15 cellular contexts compared by ENCODE assay signal in the genomic region with DNA sequence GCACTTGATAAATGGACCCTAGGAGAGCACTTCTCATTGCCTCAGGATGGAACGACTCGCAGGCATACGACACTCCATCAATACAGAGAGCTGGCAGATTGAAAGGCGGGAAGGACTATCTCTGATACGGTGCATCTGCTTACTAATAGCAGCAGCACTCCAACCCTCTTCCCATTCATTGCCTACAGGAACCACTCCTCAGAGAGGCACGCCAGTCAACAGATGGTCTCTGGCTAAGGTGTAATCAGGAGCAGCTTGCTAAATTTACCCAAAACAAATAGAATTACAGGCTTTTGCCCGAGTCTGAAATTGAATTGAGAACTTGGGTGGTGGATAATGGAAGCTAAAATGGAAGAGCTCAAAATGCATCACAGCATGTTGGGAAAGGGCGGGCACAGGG.
DNase-seq lines count a peak whose midpoint lies in the region; ATAC-seq, FAIRE-seq and TF ChIP-seq lines count a peak whose summit lies in the region.
"Had no signal": no experiment of that assay in that cellular context is flagged by ENCODE, and none has a peak within 500 bp of the region (broad histone marks: within the 10 kb centered on the region; RNA-seq: fewer than 3 reads in every experiment).

No MANE protein-coding gene starts in this region.

- intact Hi-C loops in mucosa of descending colon (cut with DNase I, micrococcal nuclease): no loop called here
- intact Hi-C loops in uterus (cut with DNase I; ENCODE audit: low total_unique reads): no loop called here

- no peaks in the 10 kb centered on the region for H3K79me2 ChIP-seq in DND-41 (ENCODE audit: insufficient read depth, low read length)

- H3K4me3 ChIP-seq in DND-41 (ENCODE audit: low read depth in 1 of 2, low read length in 2 of 2): peak overlapping the region in 1 of 2 experiments; percentile 29; a peak in 2 of 4 replicates
- H3K4me3 ChIP-seq in mucosa of descending colon: no peak overlapping the region
- no peak overlapping the region for H3K4me3 ChIP-seq in uterus
- no peak overlapping the region for H3K4me3 ChIP-seq in tibial nerve
- H3K4me3 ChIP-seq: right atrium auricular region had no signal

- 85 to 87% methylated on average over 8 of the region's 8 CpGs for WGBS in tibial nerve, 2 donors

- DNase-seq in DND-41: no peak
- peak; percentile 62 to 86 for DNase-seq in NCI-H2081 (lab: John Stamatoyannopoulos, UW)
- peak; percentile 81 for DNase-seq in SHP77 treated with DMSO at 0.1 percent for 48 hours (lab: John Stamatoyannopoulos, UW)
- DNase-seq in mucosa of descending colon: no peak
- no peak for DNase-seq in uterus
- no peak for DNase-seq in NCI-H526 treated with DMSO at 0.1 percent for 48 hours (lab: John Stamatoyannopoulos, UW)
- DNase-seq in H54 (ENCODE audit: insufficient read length, low spot score): no peak
- no peak for DNase-seq in tibial nerve (ENCODE audit: low spot score in 2 of 2)
- DNase-seq: activated CD4-positive, alpha-beta T cell treated with anti-CD3 and anti-CD28 coated beads, Interleukin-2, amount 50 U/mL, for 48 hours; effector memory CD4-positive, alpha-beta T cell; GDM1; stimulated activated naive CD8-positive, alpha-beta T cell treated with anti-CD3 and anti-CD28 coated beads, Interleukin-15, amount 100 ng/mL, for 72 hours; T1000 had no signal

- H3K9ac ChIP-seq in DND-41 (ENCODE audit: low read depth, low read length): 0 out of 2 replicates have a peak overlapping the region, but pooled peaks have one; percentile 13

- H4K20me1 ChIP-seq in DND-41 (ENCODE audit: insufficient read depth, low read length): no peaks in the 10 kb centered on the region

- peaks cover 25% of the 10 kb centered on the region for H3K4me1 ChIP-seq in DND-41 (ENCODE audit: insufficient read depth, low read length)
- H3K4me1 ChIP-seq in mucosa of descending colon (ENCODE audit: low read depth): peaks cover 6% of the 10 kb centered on the region
- H3K4me1 ChIP-seq in uterus: no peaks in the 10 kb centered on the region
- H3K4me1 ChIP-seq in tibial nerve: no peaks in the 10 kb centered on the region
- H3K4me1 ChIP-seq: right atrium auricular region had no signal

- peak overlapping the region; percentile 56 for H3K4me2 ChIP-seq in DND-41 (ENCODE audit: insufficient read depth, low read length)

- no peaks in the 10 kb centered on the region for H3K27me3 ChIP-seq in DND-41 (ENCODE audit: insufficient read depth, low read length, poor library complexity)
- no peaks in the 10 kb centered on the region for H3K27me3 ChIP-seq in uterus
- H3K27me3 ChIP-seq in tibial nerve: no peaks in the 10 kb centered on the region
- H3K27me3 ChIP-seq: right atrium auricular region had no signal

- H3K9me3 ChIP-seq in DND-41 (ENCODE audit: insufficient read depth, low read length, severe bottlenecking) (no peaks in the 10 kb centered on the region), mucosa of descending colon (no peaks in the 10 kb centered on the region), uterus (no peaks in the 10 kb centered on the region), tibial nerve (no peaks in the 10 kb centered on the region)
- H3K9me3 ChIP-seq: right atrium auricular region had no signal

- H3K36me3 ChIP-seq in DND-41 (ENCODE audit: insufficient read depth, low read length) (no peaks in the 10 kb centered on the region), mucosa of descending colon (ENCODE audit: low read depth) (no peaks in the 10 kb centered on the region), uterus (no peaks in the 10 kb centered on the region), tibial nerve (no peaks in the 10 kb centered on the region)
- H3K36me3 ChIP-seq: right atrium auricular region had no signal

- no peak for FAIRE-seq in H54 (lab: Jason Lieb, UNC)
- FAIRE-seq: frontal cortex had no signal

- no peak; the same call in 2 of the 3 replicates for ATAC-seq in DND-41 (ENCODE audit: insufficient read depth, low read depth)
- ATAC-seq in mucosa of descending colon: peak; percentile 33
- ATAC-seq: stimulated activated naive CD8-positive, alpha-beta T cell treated with anti-CD3 and anti-CD28 coated beads, Interleukin-15, amount 100 ng/mL, for 72 hours had no signal

- H2AFZ ChIP-seq in DND-41 (ENCODE audit: low read depth, low read length): peak overlapping the region; percentile 76

- no peak for TF ChIP-seq EP300 in tibial nerve (IDR thresholded peaks at IDR 0.05)

- TF ChIP-seq POLR2A in uterus (IDR thresholded peaks at IDR 0.05) (no peak), H54 (IDR thresholded peaks at IDR 0.05; ENCODE audit: low read depth, low read length) (no peak), tibial nerve (IDR thresholded peaks at IDR 0.05) (no peak)

- no peak for TF ChIP-seq CTCF in DND-41 (IDR thresholded peaks at IDR 0.05; ENCODE audit: borderline replicate concordance, extremely low read depth, low read length, poor library complexity, severe bottlenecking)
- no peak for TF ChIP-seq CTCF in mucosa of descending colon (IDR thresholded peaks at IDR 0.05)
- no peak for TF ChIP-seq CTCF in uterus (IDR thresholded peaks at IDR 0.05)
- no peak for TF ChIP-seq CTCF in tibial nerve (IDR thresholded peaks at IDR 0.05)

- H3K27ac ChIP-seq in DND-41 (ENCODE audit: low read length) (peak overlapping the region; percentile 76), uterus (no peak overlapping the region), tibial nerve (no peak overlapping the region)
- H3K27ac ChIP-seq: right atrium auricular region had no signal

Comparison
In these comparisons a context has a peak if more than half of its experiments do, and no peak if none do; other contexts are left out.
1. DNase-seq: peak in NCI-H2081 (2 of 2) and SHP77 treated with DMSO at 0.1 percent for 48 hours (single experiment); none in DND-41 (single experiment), mucosa of descending colon (0 of 3), uterus (0 of 2), NCI-H526 treated with DMSO at 0.1 percent for 48 hours (single experiment), H54 (single experiment) and tibial nerve (0 of 2).